Comparison of ENCODE assay signal across 9 cellular contexts in the genomic region with DNA sequence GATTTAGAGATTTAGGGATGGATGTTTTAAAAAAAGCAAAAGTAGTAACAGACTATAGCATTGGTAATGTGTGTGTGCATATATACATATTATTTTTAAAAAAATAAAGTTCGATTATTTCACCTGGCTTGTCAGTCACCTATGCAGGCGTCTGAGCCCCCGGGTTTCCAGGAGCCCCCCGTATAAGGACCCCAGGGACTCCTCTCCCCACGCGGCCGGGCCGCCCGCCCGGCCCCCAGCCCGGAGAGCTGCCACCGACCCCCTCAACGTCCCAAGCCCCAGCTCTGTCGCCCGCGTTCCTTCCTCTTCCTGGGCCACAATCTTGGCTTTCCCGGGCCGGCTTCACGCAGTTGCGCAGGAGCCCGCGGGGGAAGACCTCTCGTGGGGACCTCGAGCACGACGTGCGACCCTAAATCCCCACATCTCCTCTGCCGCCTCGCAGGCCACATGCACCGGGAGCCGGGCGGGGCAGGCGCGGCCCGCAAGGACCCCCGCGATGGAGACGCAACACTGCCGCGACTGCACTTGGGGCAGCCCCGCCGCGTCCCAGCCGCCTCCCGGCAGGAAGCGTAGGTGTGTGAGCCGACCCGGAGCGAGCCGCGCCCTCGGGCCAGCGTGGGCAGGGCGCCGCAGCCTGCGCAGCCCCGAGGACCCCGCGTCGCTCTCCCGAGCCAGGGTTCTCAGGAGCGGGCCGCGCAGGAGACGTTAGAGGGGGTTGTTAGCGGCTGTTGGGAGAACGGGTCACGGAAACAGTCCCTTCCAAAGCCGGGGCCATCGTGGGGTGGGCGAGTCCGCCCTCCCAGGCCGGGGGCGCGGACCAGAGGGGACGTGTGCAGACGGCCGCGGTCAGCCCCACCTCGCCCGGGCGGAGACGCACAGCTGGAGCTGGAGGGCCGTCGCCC. TPM values are rescaled to one million over a fixed set of nuclear protein-coding genes. Genes with fewer than 3 reads are reported as not detected.
DNase-seq lines count a peak whose midpoint lies in the region; ATAC-seq, FAIRE-seq and TF ChIP-seq lines count a peak whose summit lies in the region.
"Had no signal": no experiment of that assay in that cellular context is flagged by ENCODE, and none has a peak within 500 bp of the region (broad histone marks: within the 10 kb centered on the region; RNA-seq: fewer than 3 reads in every experiment).

No MANE protein-coding gene starts in this region.

- no peak for TF ChIP-seq CTCF in GM12864 (IDR thresholded peaks at IDR 0.05; ENCODE audit: low read depth, low read length, missing control alignments)
- no peak for TF ChIP-seq CTCF in GM12878 (IDR thresholded peaks at IDR 0.05 in 2 of 3, conservative IDR thresholded peaks at IDR 0.05 in 1 of 3; ENCODE audit: control insufficient read depth in 2 of 3, extremely low read depth in 1 of 3, insufficient read depth in 1 of 3, low read depth in 3 of 3, low read length in 3 of 3)
- no peak for TF ChIP-seq CTCF in thyroid gland (IDR thresholded peaks at IDR 0.05)
- no peak for TF ChIP-seq CTCF in D721Med (IDR thresholded peaks at IDR 0.05; ENCODE audit: insufficient read depth, missing control alignments)

- H3K4me1 ChIP-seq in GM12878 (ENCODE audit: control insufficient read depth, insufficient read depth, low read length) (no peaks in the 10 kb centered on the region), thyroid gland (peaks cover 11 to 23% of the 10 kb centered on the region in 2 donors)

- no peak overlapping the region for H2AFZ ChIP-seq in GM12878 (ENCODE audit: control insufficient read depth, low read depth, low read length)

- H3K9ac ChIP-seq in GM12878 (ENCODE audit: control insufficient read depth, insufficient read depth, low read length) = no peak overlapping the region

- BruUV-seq in GM12878 (replicated peaks; lab: Mats Ljungman, UMichigan) = no TSS peak

- no peak for TF ChIP-seq RAD21 in GM12878 (IDR thresholded peaks at IDR 0.05; ENCODE audit: insufficient read depth, low read depth, low read length)

- no peak for TF ChIP-seq EP300 in GM12878 (IDR thresholded peaks at IDR 0.05; ENCODE audit: borderline replicate concordance in 1 of 2, control insufficient read depth in 1 of 2, low read depth in 2 of 2, low read length in 2 of 2)

- CTCF ChIA-PET in GM12878 (lab: Yijun Ruan, JAX) = no interaction called here

- ATAC-seq in HG02981 (IDR thresholded peaks at IDR 0.05; ENCODE audit: unreplicated experiment) (peak; percentile 33), GM12878 (peak; percentile 44)

- TF ChIP-seq POLR2A in GM12878 (IDR thresholded peaks at IDR 0.05; ENCODE audit: low read depth, low read length) (no peak), thyroid gland (IDR thresholded peaks at IDR 0.05) (no peak)

- H3K4me3 ChIP-seq in GM12864 (ENCODE audit: low read depth, low read length) (peak overlapping the region; percentile 19), GM12878 (no peak overlapping the region), thyroid gland (replicated peaks in 1 of 3) (peak overlapping the region in 2 of 3 donors; percentile 16 to 61)

- in situ Hi-C loops in GM12878 (cut with MboI) (no loop called here), G401 (cut with HindIII; ENCODE audit: low sequenced_read_pairs) (no loop called here)

- DNase-seq in GM12864 (ENCODE audit: low read depth) (no peak), GM12878 (ENCODE audit: low read depth, low spot score) (no peak), thyroid gland (peak; percentile 28 to 32), G401 (ENCODE audit: low spot score) (no peak), SKM-1 (lab: John Stamatoyannopoulos, UW; ENCODE audit: unreplicated experiment) (no peak), D721Med (ENCODE audit: insufficient read length, low spot score) (no peak)

- no peaks in the 10 kb centered on the region for H4K20me1 ChIP-seq in GM12878 (ENCODE audit: control insufficient read depth, insufficient read depth)

- H3K4me2 ChIP-seq in GM12878 (ENCODE audit: control insufficient read depth, insufficient read depth) = peak overlapping the region; percentile 69

- POLR2A ChIA-PET in GM12878 (lab: Charles Lee) = no interaction called here

- no peak for FAIRE-seq in GM12878 (lab: Jason Lieb, UNC)
- FAIRE-seq in D721Med (lab: Jason Lieb, UNC) = no peak

- peaks cover 8 to 20% of the 10 kb centered on the region in 2 experiments for H3K27me3 ChIP-seq in GM12878 (replicated peaks in 1 of 2; ENCODE audit: control insufficient read depth in 2 of 2, insufficient read depth in 2 of 2, low read length in 1 of 2)
- peaks cover 4% of the 10 kb centered on the region for H3K27me3 ChIP-seq in layer of hippocampus (ENCODE audit: control insufficient read depth, insufficient read depth, low read length)
- H3K27me3 ChIP-seq in thyroid gland = no peaks in the 10 kb centered on the region

- 3% methylated on average over 62 of the region's 85 CpGs for WGBS in GM12878 (ENCODE audit: insufficient coverage, insufficient replicate concordance, low lambda C conversion rate, missing lambda C conversion rate)
- WGBS in thyroid gland, 2 donors = 2% methylated on average over 27 to 34 of the region's 85 CpGs

- H3K36me3 ChIP-seq in GM12878 (ENCODE audit: control insufficient read depth in 2 of 2, insufficient read depth in 2 of 2, low read length in 1 of 2) (no peaks in the 10 kb centered on the region), thyroid gland (no peaks in the 10 kb centered on the region)

- H3K27ac ChIP-seq in GM12878 (ENCODE audit: control insufficient read depth, insufficient read depth) (no peak overlapping the region), layer of hippocampus (ENCODE audit: low read depth, low read length) (peak overlapping the region; percentile 38), thyroid gland (no peak overlapping the region)

- H3K9me3 ChIP-seq in GM12878 (replicated peaks; ENCODE audit: control insufficient read depth, insufficient read depth, low read length) (no peaks in the 10 kb centered on the region; the same call in 2 of the 3 replicates), thyroid gland (no peaks in the 10 kb centered on the region)

- SMC1A ChIA-PET in GM12878 (lab: Charles Lee; ENCODE audit: uncharacterized antibody, unreplicated experiment) = no interaction called here

- intact Hi-C loops in GM12878 (cut with micrococcal nuclease; ENCODE audit: unreplicated experiment) = no loop called here
- intact Hi-C loops in thyroid gland (cut with DNase I) = no loop called here

- H3K79me2 ChIP-seq in GM12878 (ENCODE audit: control insufficient read depth, insufficient read depth, low read length) = no peaks in the 10 kb centered on the region

- RAD21 ChIA-PET in GM12878 (lab: Charles Lee; ENCODE audit: unreplicated experiment) = no interaction called here

TF ChIP-seq in GM12878, 131 proteins besides CTCF, POLR2A, EP300 and RAD21:
- peak; percentile 42; the same call in 1 of the 2 replicates for TF ChIP-seq IKZF1 (conservative IDR thresholded peaks at IDR 0.05)
- TF ChIP-seq ZNF217 (IDR thresholded peaks at IDR 0.05) = no peak
- peak in 1 of 2 experiments; percentile 35; a peak in 1 of 3 replicates for TF ChIP-seq EGR1 (IDR thresholded peaks at IDR 0.05; ENCODE audit: borderline replicate concordance in 1 of 2, low read depth in 2 of 2, low read length in 2 of 2)
- TF ChIP-seq, protein P1, sequence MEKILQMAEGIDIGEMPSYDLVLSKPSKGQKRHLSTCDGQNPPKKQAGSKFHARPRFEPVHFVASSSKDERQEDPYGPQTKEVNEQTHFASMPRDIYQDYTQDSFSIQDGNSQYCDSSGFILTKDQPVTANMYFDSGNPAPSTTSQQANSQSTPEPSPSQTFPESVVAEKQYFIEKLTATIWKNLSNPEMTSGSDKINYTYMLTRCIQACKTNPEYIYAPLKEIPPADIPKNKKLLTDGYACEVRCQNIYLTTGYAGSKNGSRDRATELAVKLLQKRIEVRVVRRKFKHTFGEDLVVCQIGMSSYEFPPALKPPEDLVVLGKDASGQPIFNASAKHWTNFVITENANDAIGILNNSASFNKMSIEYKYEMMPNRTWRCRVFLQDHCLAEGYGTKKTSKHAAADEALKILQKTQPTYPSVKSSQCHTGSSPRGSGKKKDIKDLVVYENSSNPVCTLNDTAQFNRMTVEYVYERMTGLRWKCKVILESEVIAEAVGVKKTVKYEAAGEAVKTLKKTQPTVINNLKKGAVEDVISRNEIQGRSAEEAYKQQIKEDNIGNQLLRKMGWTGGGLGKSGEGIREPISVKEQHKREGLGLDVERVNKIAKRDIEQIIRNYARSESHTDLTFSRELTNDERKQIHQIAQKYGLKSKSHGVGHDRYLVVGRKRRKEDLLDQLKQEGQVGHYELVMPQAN (conservative IDR thresholded peaks at IDR 0.05) = peak; percentile 45; the same call in 1 of the 2 replicates
- peak; percentile 51; the same call in 1 of the 2 replicates for TF ChIP-seq DPF2 (IDR thresholded peaks at IDR 0.05)
- no peak for TF ChIP-seq HCFC1 (IDR thresholded peaks at IDR 0.05; ENCODE audit: low read length)
- no peak for TF ChIP-seq CREB1 (IDR thresholded peaks at IDR 0.05; ENCODE audit: low read depth)

RNA-seq across cellular contexts. Expression of a gene that starts 0.8 kb away (rescaled TPM):
- total RNA-seq in GM12878 (2013; cell fraction: nucleolus; rRNA removed) = 3.9 and 4.4 TPM in 2 replicates
- total RNA-seq in GM12878 (2014; rRNA removed) (1.4 and 1.6 TPM in 2 replicates), GM12878 (2014; rRNA removed; fragmentation: Illumina TruSeq; extraction: Trizol) (0.88 and 1.0 TPM in 2 replicates), GM12878 (2021) (1.2 and 1.4 TPM in 2 replicates), thyroid gland (under 1 TPM; 0.22 to 0.94 (median 0.56) TPM)
- polyA plus RNA-seq in GM12878 (2011; ENCODE audit: low read depth) = not detected
- polyA plus RNA-seq in GM12878 (2011; rRNA removed) (5.8 and 6.0 TPM in 2 replicates), GM12878 (2014; fragmentation: Illumina TruSeq; extraction: Trizol) (1.3 and 1.5 TPM in 2 replicates), GM12878 (2014; fragmentation: Nextera tagmentation; extraction: Ambion mirVana) (under 1 TPM; 0.38 to 0.43 TPM), GM12878 (2014; rRNA removed) (1.2 and 1.8 TPM in 2 replicates), GM12878 (2016; fragmentation: Nextera tagmentation; extraction: Ambion mirVana) (1 to 10 TPM in 1 of 2 experiments, under 1 TPM in 1; 0.87 to 1.1 TPM)
- 3.3 and 4.0 TPM in 2 replicates for polyA plus RNA-seq in GM12878 (2011; cell fraction: cytosol; rRNA removed)
- 1.6 and 2.2 TPM in 2 replicates for polyA plus RNA-seq in GM12878 (2011; cell fraction: nucleus; rRNA removed)
- polyA plus RNA-seq in GM12878 (2012) = 0.07 TPM in 1 of 2 replicates, not detected in the other
- 1.4 and 3.7 TPM in 2 replicates for polyA minus RNA-seq in GM12878 (2011; rRNA and poly(A)+ RNA removed)
- polyA minus RNA-seq in GM12878 (2011; cell fraction: cytosol; rRNA and poly(A)+ RNA removed) = 0.62 TPM in 1 of 2 replicates, not detected in the other
- not detected in 2 replicates for polyA minus RNA-seq in GM12878 (2011; cell fraction: nucleus; rRNA and poly(A)+ RNA removed)
- 0.25 and 1.1 TPM in 2 replicates for total RNA-seq in G401 (2014; rRNA removed; shearing (Covaris generic))
- polyA plus RNA-seq: liver had no signal

Comparison
In these comparisons a context has a peak if more than half of its experiments do, and no peak if none do; other contexts are left out.
1. DNase-seq: peak in thyroid gland (2 of 2); none in GM12864 (single experiment), GM12878 (single experiment), G401 (single experiment), SKM-1 (single experiment) and D721Med (single experiment).